8 cellular contexts compared by ENCODE assay signal in the genomic region with DNA sequence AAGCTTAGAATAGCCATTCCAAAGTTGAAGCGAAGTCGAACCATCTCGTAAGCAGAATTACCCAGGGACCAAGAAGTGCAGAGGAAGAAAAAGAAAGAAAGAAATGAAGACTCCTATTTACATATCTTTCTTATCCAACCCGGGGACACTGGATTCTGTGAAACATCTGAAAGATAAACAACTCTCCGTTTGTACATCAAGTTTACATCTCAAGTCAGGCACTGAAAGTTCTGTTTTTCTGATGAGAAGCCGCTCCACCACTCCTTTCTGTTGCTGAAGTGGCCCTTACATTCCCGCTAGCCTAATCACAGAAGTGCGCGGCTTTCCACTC. TPM values are rescaled to one million over a fixed set of nuclear protein-coding genes. Genes with fewer than 3 reads are reported as not detected.
DNase-seq lines count a peak whose midpoint lies in the region; ATAC-seq and TF ChIP-seq lines count a peak whose summit lies in the region.

No MANE protein-coding gene starts in this region.

- peaks cover 37% of the 10 kb centered on the region for H3K36me3 Mint-ChIP-seq in nephron progenitor cell (ENCODE audit: low read depth)

- no peaks in the 10 kb centered on the region for H3K9me3 ChIP-seq in duodenal mucosa (ENCODE audit: control insufficient read depth in 1 of 2, low read length in 2 of 2)

- no peaks in the 10 kb centered on the region for H3K27me3 ChIP-seq in duodenal mucosa (ENCODE audit: control insufficient read depth in 1 of 2, insufficient read depth in 2 of 2, low read length in 2 of 2)

- peak overlapping the region; percentile 100 for H3K27ac Mint-ChIP-seq in nephron progenitor cell

- H3K27me3 Mint-ChIP-seq in nephron progenitor cell (ENCODE audit: low read depth, poor library complexity), result no peaks in the 10 kb centered on the region

- H3K4me1 Mint-ChIP-seq in nephron progenitor cell, result peaks cover 48% of the 10 kb centered on the region

- H3K36me3 ChIP-seq in duodenal mucosa (ENCODE audit: control insufficient read depth in 1 of 2, insufficient read depth in 2 of 2, low read length in 2 of 2), result peaks cover 2 to 4% of the 10 kb centered on the region in 2 donors

- H3K27ac ChIP-seq in C4-2B (peak overlapping the region; percentile 93), duodenal mucosa (ENCODE audit: low read depth, low read length) (peak overlapping the region; percentile 98)

- H3K4me3 ChIP-seq in duodenal mucosa (ENCODE audit: low read depth in 1 of 2, low read length in 2 of 2), result peak overlapping the region; percentile 82 to 94

- H3K4me1 ChIP-seq in duodenal mucosa (ENCODE audit: control insufficient read depth in 1 of 2, insufficient read depth in 2 of 2, low read length in 2 of 2), result peaks cover 24 to 38% of the 10 kb centered on the region in 2 donors

- DNase-seq in NCI-H2107 (lab: John Stamatoyannopoulos, UW) (peak; percentile 22), nephron progenitor cell (no peak), NCI-H2029 (lab: John Stamatoyannopoulos, UW) (no peak), NCI-H1092 (lab: John Stamatoyannopoulos, UW) (no peak), left lobe of liver (ENCODE audit: low spot score) (no peak)
- no peak for DNase-seq in stimulated activated CD4-positive, alpha-beta T cell treated with anti-CD3 and anti-CD28 coated beads, Interleukin-2, amount 100 ng/mL, for 48 hours

- peak overlapping the region; percentile 97 for H3K4me3 Mint-ChIP-seq in nephron progenitor cell

- TF ChIP-seq CTCF in C4-2B (conservative IDR thresholded peaks at IDR 0.05) (no peak), nephron progenitor cell (IDR thresholded peaks at IDR 0.05) (no peak)

- H3K9ac ChIP-seq in duodenal mucosa (ENCODE audit: low read depth in 1 of 2, low read length in 2 of 2), result peak overlapping the region; percentile 95 to 97

- no peak for ATAC-seq in left lobe of liver

- no peaks in the 10 kb centered on the region for H3K9me3 Mint-ChIP-seq in nephron progenitor cell

RNA-seq across cellular contexts. Expression of a gene that starts 0.3 kb away (rescaled TPM):
- 33.8 TPM for total RNA-seq in left lobe of liver

RNA-seq across cellular contexts. Expression of a gene that starts 0.5 kb away (rescaled TPM):
- total RNA-seq in left lobe of liver, result 12.7 TPM
